ENCODE assay signal across 18 cellular contexts in the genomic region with DNA sequence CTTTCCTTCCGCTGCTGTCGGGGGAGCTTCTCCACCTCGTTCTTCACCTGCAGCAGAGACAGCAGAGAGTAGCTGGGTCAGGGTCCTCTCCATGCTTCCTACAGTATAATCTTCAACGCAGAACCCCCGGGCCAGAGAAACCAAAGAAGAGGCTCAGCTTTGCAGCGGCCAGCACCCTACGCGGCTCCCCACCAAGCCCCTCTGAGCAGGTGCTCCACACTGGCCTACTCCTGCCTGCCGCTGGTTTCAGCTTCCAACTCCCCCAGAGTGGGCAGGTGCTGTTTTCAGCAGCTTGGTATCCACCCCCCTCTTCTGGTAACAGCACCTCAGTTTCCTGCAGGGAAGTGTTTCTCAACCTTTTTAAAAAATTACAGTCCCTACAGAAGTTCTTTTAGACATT.
"Had no signal": no experiment of that assay in that cellular context is flagged by ENCODE, and none has a peak within 500 bp of the region (broad histone marks: within the 10 kb centered on the region; RNA-seq: fewer than 3 reads in every experiment).

No MANE protein-coding gene starts in this region.

- H3K27ac ChIP-seq: brain microvascular endothelial cell, psoas muscle, right lobe of liver, SJCRH30, suprapubic skin had no signal

- H3K27me3 Mint-ChIP-seq: dendritic cell treated with granulocyte-macrophage colony-stimulating factor and Interleukin-4, amounts not matched to agents 40 ng/mL and 50 ng/mL, for 4 days; type B pancreatic cell had no signal

- ATAC-seq: activated T-cell treated with anti-CD3 and anti-CD28 coated beads, Interleukin-2, amount 50 U/mL, for 4 hours; stimulated activated naive CD8-positive, alpha-beta T cell treated with anti-CD3 and anti-CD28 coated beads, Interleukin-15, Interleukin-2, amounts not matched to agents 100 U/mL and 50 U/mL, for 24 hours had no signal

- H3K4me1 ChIP-seq: right lobe of liver, SJCRH30, suprapubic skin had no signal

- DNase-seq: activated CD4-positive, alpha-beta T cell treated with anti-CD3 and anti-CD28 coated beads, Interleukin-2, amount 50 U/mL, for 1 hour; activated naive CD4-positive, alpha-beta T cell; activated T-cell treated with anti-CD3 and anti-CD28 coated beads, Interleukin-2, amount 50 U/mL, for 4 hours; brain microvascular endothelial cell; cerebellar nuclear complex; erythroblast; hippocampal formation; left cardiac atrium; psoas muscle; SJCRH30; stimulated activated naive CD8-positive, alpha-beta T cell treated with anti-CD3 and anti-CD28 coated beads, Interleukin-15, Interleukin-2, amounts not matched to agents 100 U/mL and 50 U/mL, for 24 hours; SW 1271; T1000 had no signal

- H3K9me3 ChIP-seq: psoas muscle, right lobe of liver, SJCRH30, suprapubic skin had no signal

- H3K27ac Mint-ChIP-seq: dendritic cell treated with granulocyte-macrophage colony-stimulating factor and Interleukin-4, amounts not matched to agents 40 ng/mL and 50 ng/mL, for 4 days; nephron had no signal

- H3K4me3 ChIP-seq: psoas muscle, right lobe of liver, SJCRH30, suprapubic skin had no signal

- H3K9me3 Mint-ChIP-seq: activated T-cell treated with anti-CD3 and anti-CD28 coated beads, Interleukin-2, amount 50 U/mL, for 4 hours; dendritic cell treated with granulocyte-macrophage colony-stimulating factor and Interleukin-4, amounts not matched to agents 40 ng/mL and 50 ng/mL, for 4 days; nephron had no signal

- H3K4me3 Mint-ChIP-seq: activated T-cell treated with anti-CD3 and anti-CD28 coated beads, Interleukin-2, amount 50 U/mL, for 4 hours; dendritic cell treated with granulocyte-macrophage colony-stimulating factor and Interleukin-4, amounts not matched to agents 40 ng/mL and 50 ng/mL, for 4 days; nephron had no signal

- H3K27me3 ChIP-seq: brain microvascular endothelial cell, right lobe of liver, SJCRH30, suprapubic skin had no signal
